In genomic region chr1:46446646-46447498, GRCh38 we compare ENCODE assay signal across 8 cellular contexts. TPM values are rescaled to one million over a fixed set of nuclear protein-coding genes. Genes with fewer than 3 reads are reported as not detected.
DNase-seq lines count a peak whose midpoint lies in the region; ATAC-seq and TF ChIP-seq lines count a peak whose summit lies in the region.

No MANE protein-coding gene starts in this region.

- no peaks in the 10 kb centered on the region for H3K36me3 ChIP-seq in GM06990 (ENCODE audit: control insufficient read depth, insufficient read depth, low read length)
- H3K36me3 ChIP-seq in SU-DHL-6 (ENCODE audit: low read length): no peaks in the 10 kb centered on the region
- H3K36me3 ChIP-seq in cardiac muscle cell: no peaks in the 10 kb centered on the region
- no peaks in the 10 kb centered on the region for H3K36me3 ChIP-seq in uterus

- no peaks in the 10 kb centered on the region for H3F3A ChIP-seq in SU-DHL-6 (ENCODE audit: insufficient read depth)

- no peak for DNase-seq in GM06990 (ENCODE audit: extremely low read depth, insufficient read length)
- peak; percentile 80 for DNase-seq in NAMALWA (ENCODE audit: low spot score)
- peak; percentile 56 for DNase-seq in activated naive CD8-positive, alpha-beta T cell treated with anti-CD3 and anti-CD28 coated beads, Interleukin-2, amount 50 U/mL, for 16 hours (ENCODE audit: low read depth, low spot score)
- peak; percentile 80 to 91 for DNase-seq in cardiac muscle cell (ENCODE audit: low read depth in 1 of 2, low spot score in 1 of 2)
- peak; percentile 83 for DNase-seq in progenitor cell of endocrine pancreas (ENCODE audit: low spot score, unreplicated experiment)
- DNase-seq in uterus: peak; percentile 56 to 65

- intact Hi-C loops in uterus (cut with DNase I; ENCODE audit: low total_unique reads): no loop called here

- no peak for TF ChIP-seq POLR2A in uterus (IDR thresholded peaks at IDR 0.05)

- no peaks in the 10 kb centered on the region for H3K36me3 Mint-ChIP-seq in progenitor cell of endocrine pancreas (ENCODE audit: insufficient read depth)

- no peaks in the 10 kb centered on the region for H4K20me1 ChIP-seq in SU-DHL-6 (ENCODE audit: low read depth, low read length)

- no peaks in the 10 kb centered on the region for H3K9me3 Mint-ChIP-seq in progenitor cell of endocrine pancreas (ENCODE audit: low read depth)

- H3K27me3 ChIP-seq in GM06990 (replicated peaks; ENCODE audit: control insufficient read depth, insufficient read depth, low read length) (peaks cover 7% of the 10 kb centered on the region), SU-DHL-6 (ENCODE audit: low read length) (no peaks in the 10 kb centered on the region), cardiac muscle cell (peaks cover 83% of the 10 kb centered on the region), uterus (no peaks in the 10 kb centered on the region)

- no peak overlapping the region for H3K27ac ChIP-seq in SU-DHL-6 (ENCODE audit: low read depth, low read length)
- H3K27ac ChIP-seq in cardiac muscle cell: no peak overlapping the region
- H3K27ac ChIP-seq in uterus: no peak overlapping the region

- no peak overlapping the region for H3K4me3 ChIP-seq in GM06990 (replicated peaks; ENCODE audit: low read depth, low read length)
- H3K4me3 ChIP-seq in SU-DHL-6 (ENCODE audit: insufficient read depth, low read length, poor library complexity, severe bottlenecking): no peak overlapping the region
- H3K4me3 ChIP-seq in cardiac muscle cell: no peak overlapping the region
- no peak overlapping the region for H3K4me3 ChIP-seq in uterus

- H3K4me3 Mint-ChIP-seq in progenitor cell of endocrine pancreas (ENCODE audit: low read depth): no peak overlapping the region

- ATAC-seq in GM18498 (IDR thresholded peaks at IDR 0.05; ENCODE audit: unreplicated experiment): no peak

- no peak overlapping the region for H2AFZ ChIP-seq in SU-DHL-6 (ENCODE audit: low read depth, low read length, severe bottlenecking)

- H3K9me3 ChIP-seq in SU-DHL-6 (ENCODE audit: insufficient read depth, low read length) (no peaks in the 10 kb centered on the region), cardiac muscle cell (ENCODE audit: low read depth) (no peaks in the 10 kb centered on the region), uterus (no peaks in the 10 kb centered on the region)

- H3K9me2 ChIP-seq in SU-DHL-6 (replicated peaks; ENCODE audit: insufficient read depth, low read length): no peaks in the 10 kb centered on the region

- no peaks in the 10 kb centered on the region for H3K79me2 ChIP-seq in SU-DHL-6 (ENCODE audit: insufficient read depth, low read length)

- H3K4me1 ChIP-seq in cardiac muscle cell (ENCODE audit: low read depth) (no peaks in the 10 kb centered on the region), uterus (peaks cover 0 to 6% of the 10 kb centered on the region in 2 donors)

- peak; percentile 93 for TF ChIP-seq CTCF in GM06990 (IDR thresholded peaks at IDR 0.05; ENCODE audit: insufficient read depth, low read length, poor library complexity, severe bottlenecking)
- TF ChIP-seq CTCF in SU-DHL-6 (IDR thresholded peaks at IDR 0.05; ENCODE audit: insufficient read depth, low read length, poor library complexity, severe bottlenecking): peak; percentile 89
- TF ChIP-seq CTCF in cardiac muscle cell (IDR thresholded peaks at IDR 0.05; ENCODE audit: low read depth, low read length): peak; percentile 95
- peak; percentile 97 for TF ChIP-seq CTCF in progenitor cell of endocrine pancreas (IDR thresholded peaks at IDR 0.05; ENCODE audit: unreplicated experiment)
- peak; percentile 54 to 72 (median 66) for TF ChIP-seq CTCF in uterus (IDR thresholded peaks at IDR 0.05)

- H3K27ac Mint-ChIP-seq in progenitor cell of endocrine pancreas: no peak overlapping the region

- no peak overlapping the region for H3K9ac ChIP-seq in SU-DHL-6 (ENCODE audit: low read length)

- H3K4me1 Mint-ChIP-seq in progenitor cell of endocrine pancreas (ENCODE audit: low read depth): peaks cover 4% of the 10 kb centered on the region

- H3K4me2 ChIP-seq in SU-DHL-6 (ENCODE audit: low read depth, low read length, poor library complexity, severe bottlenecking): no peak overlapping the region

- peaks cover 88% of the 10 kb centered on the region for H3K27me3 Mint-ChIP-seq in progenitor cell of endocrine pancreas

RNA-seq across cellular contexts. Expression of gene DMBX1, which starts 42.8 kb away (rescaled TPM):
- not detected in 2 replicates for total RNA-seq in cardiac muscle cell
- not detected in 2 replicates for polyA plus RNA-seq in cardiac muscle cell
- total RNA-seq in progenitor cell of endocrine pancreas: not detected in 2 replicates
- total RNA-seq in uterus: under 1 TPM in 1 of 4 donors, not detected in 3; 0.07 TPM

RNA-seq across cellular contexts. Expression of gene FAAH, which starts 52.8 kb away (rescaled TPM):
- total RNA-seq in cardiac muscle cell (12.4 and 21.0 TPM in 2 replicates), progenitor cell of endocrine pancreas (36.6 and 38.6 TPM in 2 replicates), uterus (10 to 100 TPM; 10.6 to 40.2 (median 15.8) TPM)
- polyA plus RNA-seq in cardiac muscle cell: 18.7 and 20.2 TPM in 2 replicates
